9 cellular contexts compared by ENCODE assay signal in genomic region chr3:68878322-68878721, GRCh38. TPM values are rescaled to one million over a fixed set of nuclear protein-coding genes. Genes with fewer than 3 reads are reported as not detected.
DNase-seq lines count a peak whose midpoint lies in the region; ATAC-seq and TF ChIP-seq lines count a peak whose summit lies in the region.
"Had no signal": no experiment of that assay in that cellular context is flagged by ENCODE, and none has a peak within 500 bp of the region (broad histone marks: within the 10 kb centered on the region; RNA-seq: fewer than 3 reads in every experiment).

No MANE protein-coding gene starts in this region.

- H3K9me3 ChIP-seq in fibroblast of lung (ENCODE audit: control insufficient read depth, insufficient read depth, low read depth, low read length), result no peaks in the 10 kb centered on the region

- no peaks in the 10 kb centered on the region for H3K27me3 ChIP-seq in fibroblast of lung (ENCODE audit: control insufficient read depth, insufficient read depth, low read length)

- peak; percentile 5 to 40 for DNase-seq in NCI-H446 (lab: John Stamatoyannopoulos, UW)
- no peak for DNase-seq in NCI-H446 treated with DMSO at 0.1 percent for 48 hours (lab: John Stamatoyannopoulos, UW)
- peak; percentile 34 for DNase-seq in NOMO-1 treated with DMSO at 0.1 percent for 48 hours (lab: John Stamatoyannopoulos, UW; ENCODE audit: unreplicated experiment)
- peak; percentile 6 to 40 for DNase-seq in fibroblast of lung (ENCODE audit: low read depth in 2 of 2)
- peak; percentile 4 for DNase-seq in stromal cell of bone marrow (ENCODE audit: low read depth)
- DNase-seq in NCI-H1048 (lab: John Stamatoyannopoulos, UW), result no peak
- DNase-seq in stimulated activated effector memory CD8-positive, alpha-beta T cell treated with anti-CD3 and anti-CD28 coated beads, Interleukin-12 subunit alpha, Interleukin-12 subunit beta, amount 100 ng/mL, for 72 hours (ENCODE audit: low spot score in 2 of 2), result no peak
- DNase-seq in GM19240 (ENCODE audit: insufficient read length, low spot score), result no peak

- no peak overlapping the region for H3K9ac ChIP-seq in fibroblast of lung (ENCODE audit: insufficient read depth, low read length)

- no peaks in the 10 kb centered on the region for H3K36me3 ChIP-seq in fibroblast of lung (ENCODE audit: control insufficient read depth, insufficient read depth, low read length)

- no peak overlapping the region for H3K27ac Mint-ChIP-seq in stimulated activated effector memory CD8-positive, alpha-beta T cell treated with anti-CD3 and anti-CD28 coated beads, Interleukin-12 subunit alpha, Interleukin-12 subunit beta, amount 100 ng/mL, for 72 hours
- H3K27ac Mint-ChIP-seq: CD8-positive, alpha-beta memory T cell had no signal

- H3K79me2 ChIP-seq in fibroblast of lung (ENCODE audit: control insufficient read depth, insufficient read depth, low read length), result no peaks in the 10 kb centered on the region

- H3K4me3 Mint-ChIP-seq in stimulated activated effector memory CD8-positive, alpha-beta T cell treated with anti-CD3 and anti-CD28 coated beads, Interleukin-12 subunit alpha, Interleukin-12 subunit beta, amount 100 ng/mL, for 72 hours, result no peak overlapping the region
- H3K4me3 Mint-ChIP-seq: CD8-positive, alpha-beta memory T cell had no signal

- H3K4me1 Mint-ChIP-seq in stimulated activated effector memory CD8-positive, alpha-beta T cell treated with anti-CD3 and anti-CD28 coated beads, Interleukin-12 subunit alpha, Interleukin-12 subunit beta, amount 100 ng/mL, for 72 hours, result no peaks in the 10 kb centered on the region
- H3K4me1 Mint-ChIP-seq: CD8-positive, alpha-beta memory T cell had no signal

- no peaks in the 10 kb centered on the region for H3K4me1 ChIP-seq in fibroblast of lung (ENCODE audit: control insufficient read depth, extremely low read depth, insufficient read depth, low read length)

- H2AFZ ChIP-seq in fibroblast of lung (ENCODE audit: low read length), result no peak overlapping the region

- no peak overlapping the region for H3K4me3 ChIP-seq in fibroblast of lung (replicated peaks in 1 of 4; ENCODE audit: control extremely low read depth in 1 of 4, insufficient read depth in 1 of 4, low read depth in 3 of 4, low read length in 4 of 4)

- TF ChIP-seq CTCF in fibroblast of lung (conservative IDR thresholded peaks at IDR 0.05 in 1 of 2, IDR thresholded peaks at IDR 0.05 in 1 of 2; ENCODE audit: low read depth in 1 of 2, low read length in 2 of 2), result peak; percentile 63 to 68

- H3K36me3 Mint-ChIP-seq in stimulated activated effector memory CD8-positive, alpha-beta T cell treated with anti-CD3 and anti-CD28 coated beads, Interleukin-12 subunit alpha, Interleukin-12 subunit beta, amount 100 ng/mL, for 72 hours, result no peaks in the 10 kb centered on the region
- H3K36me3 Mint-ChIP-seq: CD8-positive, alpha-beta memory T cell had no signal

- no peaks in the 10 kb centered on the region for H3K9me3 Mint-ChIP-seq in stimulated activated effector memory CD8-positive, alpha-beta T cell treated with anti-CD3 and anti-CD28 coated beads, Interleukin-12 subunit alpha, Interleukin-12 subunit beta, amount 100 ng/mL, for 72 hours

- no peaks in the 10 kb centered on the region for H4K20me1 ChIP-seq in fibroblast of lung (ENCODE audit: control insufficient read depth, extremely low read depth, insufficient read depth, low read length)

- no peak for ATAC-seq in stimulated activated effector memory CD8-positive, alpha-beta T cell treated with anti-CD3 and anti-CD28 coated beads, Interleukin-12 subunit alpha, Interleukin-12 subunit beta, amount 100 ng/mL, for 72 hours

- H3K27ac ChIP-seq in fibroblast of lung (ENCODE audit: insufficient read depth, low read length), result no peak overlapping the region

- H3K4me2 ChIP-seq in fibroblast of lung (ENCODE audit: extremely low read depth, insufficient read depth, low read length), result no peak overlapping the region

RNA-seq across cellular contexts. Expression of gene TAFA4, which starts 54.0 kb away (rescaled TPM):
- not detected in 2 replicates for total RNA-seq in fibroblast of lung
- polyA plus RNA-seq in fibroblast of lung, result not detected in 2 replicates
- polyA plus RNA-seq in fibroblast of lung (2012), result not detected in 2 replicates
- not detected in 2 replicates for polyA minus RNA-seq in fibroblast of lung (ENCODE audit: low replicate concordance)
- total RNA-seq: CD8-positive, alpha-beta memory T cell had no signal
- polyA plus RNA-seq: CD8-positive, alpha-beta memory T cell had no signal

Comparison
In these comparisons a context has a peak if more than half of its experiments do, and no peak if none do; other contexts are left out.
1. DNase-seq: peak in NCI-H446 (2 of 2), NOMO-1 treated with DMSO at 0.1 percent for 48 hours (single experiment), fibroblast of lung (2 of 2) and stromal cell of bone marrow (single experiment); none in NCI-H446 treated with DMSO at 0.1 percent for 48 hours (single experiment), NCI-H1048 (single experiment), stimulated activated effector memory CD8-positive, alpha-beta T cell treated with anti-CD3 and anti-CD28 coated beads, Interleukin-12 subunit alpha, Interleukin-12 subunit beta, amount 100 ng/mL, for 72 hours (0 of 2) and GM19240 (single experiment).